In the genomic region with DNA sequence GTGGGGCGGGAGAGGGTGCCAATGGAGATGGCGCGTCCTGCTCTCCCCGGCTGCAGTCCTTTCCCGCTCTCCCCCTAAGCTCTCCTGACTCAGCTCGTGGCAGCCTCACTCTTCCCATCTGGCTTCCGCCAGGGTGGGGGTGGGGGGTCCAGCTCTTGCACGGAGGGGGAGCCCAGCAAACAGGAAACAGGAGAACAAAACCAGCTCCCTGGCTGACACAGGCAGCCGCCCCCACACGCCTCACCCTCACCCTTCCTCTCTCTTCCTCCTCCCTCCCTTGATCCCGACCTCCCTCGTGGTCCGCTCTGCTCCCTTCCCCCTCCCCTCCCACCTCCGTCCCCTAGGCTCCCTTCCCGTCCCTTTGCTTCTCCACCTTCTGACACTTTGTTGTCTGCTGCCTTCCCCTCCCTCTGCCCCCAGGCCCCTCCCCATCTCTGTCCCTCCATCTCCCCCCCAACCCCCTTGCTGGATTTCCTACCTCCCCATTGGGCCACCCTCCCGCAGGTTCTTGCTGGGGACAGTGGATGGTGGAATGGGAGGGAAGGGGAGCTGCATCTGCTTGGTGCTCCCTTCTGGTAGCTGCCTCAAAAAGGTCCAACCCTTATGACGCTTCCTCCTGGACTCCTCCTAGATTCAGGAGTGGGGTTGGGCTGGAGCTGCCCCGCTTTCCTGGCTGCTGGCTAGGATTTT, we compare ENCODE assay signal across 9 cellular contexts. TPM values are rescaled to one million over a fixed set of nuclear protein-coding genes. Genes with fewer than 3 reads are reported as not detected.
DNase-seq lines count a peak whose midpoint lies in the region; ATAC-seq and TF ChIP-seq lines count a peak whose summit lies in the region.
"Had no signal": no experiment of that assay in that cellular context is flagged by ENCODE, and none has a peak within 500 bp of the region (broad histone marks: within the 10 kb centered on the region; RNA-seq: fewer than 3 reads in every experiment).

No MANE protein-coding gene starts in this region.

- CTCF ChIA-PET in AG04449 (lab: Yijun Ruan, JAX): interaction anchor here (0.8 to 3.2 kb wide), 8 partner anchors 8 to 103 kb away, joined by 3 to 17 read pairs (median 6); no protein-coding TSS in a partner anchor

- ATAC-seq in activated T-cell treated with anti-CD3 and anti-CD28 coated beads, Interleukin-2, amount 50 U/mL, for 72 hours (replicated peaks in 1 of 2): no peak
- ATAC-seq in GM18909 (IDR thresholded peaks at IDR 0.05; ENCODE audit: poor library complexity, unreplicated experiment): no peak

- no peak overlapping the region for H3K27ac ChIP-seq in endodermal cell (ENCODE audit: low read depth, low read length)
- H3K27ac ChIP-seq in mucosa of rectum (ENCODE audit: low read depth in 2 of 2, low read length in 2 of 2): peak overlapping the region; percentile 26 to 61
- H3K27ac ChIP-seq: KMS-11 had no signal

- no peaks in the 10 kb centered on the region for H3K9me3 Mint-ChIP-seq in endodermal cell
- H3K9me3 Mint-ChIP-seq in activated T-cell treated with anti-CD3 and anti-CD28 coated beads, Interleukin-2, amount 50 U/mL, for 72 hours: no peaks in the 10 kb centered on the region

- H3K27me3 Mint-ChIP-seq in endodermal cell (ENCODE audit: insufficient read depth): peaks cover 29% of the 10 kb centered on the region
- peaks cover 35% of the 10 kb centered on the region for H3K27me3 Mint-ChIP-seq in activated T-cell treated with anti-CD3 and anti-CD28 coated beads, Interleukin-2, amount 50 U/mL, for 72 hours (ENCODE audit: low read depth)

- no peaks in the 10 kb centered on the region for H3K9me3 ChIP-seq in endodermal cell (ENCODE audit: control insufficient read depth, low read length)
- H3K9me3 ChIP-seq in mucosa of rectum (ENCODE audit: control insufficient read depth in 2 of 2, low read length in 2 of 2): no peaks in the 10 kb centered on the region

- POLR2A ChIA-PET in AG04449 (lab: Yijun Ruan, JAX): interaction anchor here (0.7 to 3.1 kb wide), 5 partner anchors 11 to 21 kb away, joined by 3 to 43 read pairs (median 4); no protein-coding TSS in a partner anchor

- H3K27me3 ChIP-seq in endodermal cell (ENCODE audit: control insufficient read depth, insufficient read depth, low read length, poor library complexity, severe bottlenecking) (peaks cover 9% of the 10 kb centered on the region), mucosa of rectum (ENCODE audit: control insufficient read depth in 2 of 2, insufficient read depth in 2 of 2, low read length in 2 of 2) (peaks cover 9 to 16% of the 10 kb centered on the region in 2 donors)

- peaks cover 52% of the 10 kb centered on the region for H3K4me1 Mint-ChIP-seq in endodermal cell
- H3K4me1 Mint-ChIP-seq in activated T-cell treated with anti-CD3 and anti-CD28 coated beads, Interleukin-2, amount 50 U/mL, for 72 hours (ENCODE audit: low read depth): peaks cover 13% of the 10 kb centered on the region

- H3K9ac ChIP-seq in endodermal cell (ENCODE audit: extremely low read depth, low read length, poor library complexity, severe bottlenecking): no peak overlapping the region
- no peak overlapping the region for H3K9ac ChIP-seq in mucosa of rectum (ENCODE audit: low read depth in 1 of 2, low read length in 2 of 2)
- H3K9ac ChIP-seq: KMS-11 had no signal

- H3K4me3 ChIP-seq in AG04449 (ENCODE audit: low read depth, low read length) (peak overlapping the region; percentile 63), endodermal cell (ENCODE audit: low read length) (peak overlapping the region; percentile 45), mucosa of rectum (ENCODE audit: low read length in 2 of 2) (peak overlapping the region in 1 of 2 donors; percentile 20)

- H3K36me3 ChIP-seq in endodermal cell (ENCODE audit: control insufficient read depth, insufficient read depth, low read length): no peaks in the 10 kb centered on the region
- H3K36me3 ChIP-seq in mucosa of rectum (ENCODE audit: control insufficient read depth in 2 of 2, insufficient read depth in 2 of 2, low read length in 2 of 2): no peaks in the 10 kb centered on the region

- TF ChIP-seq CTCF in AG04449 (IDR thresholded peaks at IDR 0.05; ENCODE audit: insufficient read depth, low read length, missing control alignments): no peak
- TF ChIP-seq CTCF in endodermal cell (conservative IDR thresholded peaks at IDR 0.05): no peak

- H3K4me1 ChIP-seq in endodermal cell (ENCODE audit: control insufficient read depth, insufficient read depth, low read length): peaks cover 34% of the 10 kb centered on the region
- H3K4me1 ChIP-seq in mucosa of rectum (ENCODE audit: control insufficient read depth in 2 of 2, insufficient read depth in 2 of 2, low read length in 2 of 2): peaks cover 0 to 3% of the 10 kb centered on the region in 2 donors

- 9 to 31% methylated on average over 7 to 17 of the region's 18 CpGs for WGBS in endodermal cell (ENCODE audit: insufficient coverage in 1 of 2, insufficient read length in 1 of 2), 2 experiments

- DNase-seq in AG04449 (ENCODE audit: low read depth, low spot score) (peak; percentile 66), NCI-H226 (peak; percentile 98), endodermal cell (peak; percentile 96), NK-92 (lab: John Stamatoyannopoulos, UW; ENCODE audit: unreplicated experiment) (no peak), GM19240 (ENCODE audit: insufficient read length, low spot score) (no peak)
- no peak for DNase-seq in activated T-cell treated with anti-CD3 and anti-CD28 coated beads, Interleukin-2, amount 50 U/mL, for 72 hours

- peak overlapping the region; percentile 90 for H3K27ac Mint-ChIP-seq in endodermal cell
- no peak overlapping the region for H3K27ac Mint-ChIP-seq in activated T-cell treated with anti-CD3 and anti-CD28 coated beads, Interleukin-2, amount 50 U/mL, for 72 hours

- H3K4me3 Mint-ChIP-seq in endodermal cell: peak overlapping the region; percentile 68
- H3K4me3 Mint-ChIP-seq in activated T-cell treated with anti-CD3 and anti-CD28 coated beads, Interleukin-2, amount 50 U/mL, for 72 hours: no peak overlapping the region

- H3K36me3 Mint-ChIP-seq in endodermal cell (ENCODE audit: low read depth): no peaks in the 10 kb centered on the region
- no peaks in the 10 kb centered on the region for H3K36me3 Mint-ChIP-seq in activated T-cell treated with anti-CD3 and anti-CD28 coated beads, Interleukin-2, amount 50 U/mL, for 72 hours (ENCODE audit: insufficient read depth in 2 of 2)

RNA-seq across cellular contexts. Expression of a gene that starts 23.7 kb away (rescaled TPM):
- 10 to 100 TPM in 1 of 2 donors, 1 to 10 TPM in 1; 9.4 to 18.0 TPM for total RNA-seq in endodermal cell
- 22.0 TPM for polyA plus RNA-seq in endodermal cell (2013, experiment 1 of 2)
- polyA plus RNA-seq in endodermal cell (2013, experiment 2 of 2): 12.8 TPM
- total RNA-seq in activated T-cell treated with anti-CD3 and anti-CD28 coated beads, Interleukin-2, amount 50 U/mL, for 72 hours: 1 to 10 TPM; 2.6 to 2.7 TPM

Comparison
In these comparisons a context has a peak if more than half of its experiments do, and no peak if none do; other contexts are left out.
1. DNase-seq: peak in AG04449 (single experiment), NCI-H226 (single experiment) and endodermal cell (single experiment); none in NK-92 (single experiment), activated T-cell treated with anti-CD3 and anti-CD28 coated beads, Interleukin-2, amount 50 U/mL, for 72 hours (0 of 2) and GM19240 (single experiment).